Comparison of ENCODE assay signal across 2 cellular contexts in the genomic region with DNA sequence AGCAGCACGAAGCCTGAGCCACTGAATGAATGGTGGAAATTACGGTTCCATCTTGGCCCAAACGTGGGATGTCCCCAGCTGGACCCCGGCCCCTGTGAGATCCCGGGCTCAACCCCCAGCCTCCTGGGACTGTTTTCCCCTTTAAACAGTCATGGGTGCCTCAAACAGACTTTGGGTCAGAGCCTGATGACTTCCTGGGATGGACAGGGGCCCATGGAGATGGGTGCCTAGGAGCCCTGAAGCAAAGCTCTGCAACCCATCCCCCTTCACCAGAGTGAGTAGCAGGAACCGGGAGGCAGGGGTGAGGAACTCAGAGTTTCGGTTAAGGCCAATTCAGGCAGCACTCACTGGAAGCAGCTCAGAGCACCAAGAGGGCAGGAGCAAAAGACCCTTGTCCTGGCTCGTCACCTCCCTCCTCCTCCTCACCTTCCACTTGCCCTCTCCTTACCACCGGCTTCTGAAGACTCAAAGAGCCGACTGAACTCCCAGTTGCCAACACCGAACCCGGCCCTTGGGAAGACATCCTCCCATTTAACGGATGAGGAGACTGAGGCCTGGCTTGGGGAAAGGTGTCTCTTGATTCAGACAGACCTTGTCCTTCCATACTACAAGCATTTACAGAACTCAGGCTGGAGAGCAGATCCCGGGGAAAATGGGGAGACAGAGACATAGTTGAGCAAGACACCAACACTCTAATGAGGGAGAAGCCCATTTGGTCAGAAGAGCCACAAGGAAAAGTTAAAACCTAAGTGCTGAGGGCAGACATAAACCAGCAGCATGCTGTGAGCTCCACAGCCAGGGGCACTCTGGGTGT.
TF ChIP-seq lines count a peak whose summit lies in the region.

No MANE protein-coding gene starts in this region.

TF ChIP-seq in SK-N-SH, 30 proteins besides CTCF, POLR2A, EP300 and RAD21 (continued from another document):
- no peak for TF ChIP-seq IRF3 (IDR thresholded peaks at IDR 0.05; ENCODE audit: low read depth, low read length)
- TF ChIP-seq NFIC (IDR thresholded peaks at IDR 0.05; ENCODE audit: borderline replicate concordance): no peak
- TF ChIP-seq, protein P1, sequence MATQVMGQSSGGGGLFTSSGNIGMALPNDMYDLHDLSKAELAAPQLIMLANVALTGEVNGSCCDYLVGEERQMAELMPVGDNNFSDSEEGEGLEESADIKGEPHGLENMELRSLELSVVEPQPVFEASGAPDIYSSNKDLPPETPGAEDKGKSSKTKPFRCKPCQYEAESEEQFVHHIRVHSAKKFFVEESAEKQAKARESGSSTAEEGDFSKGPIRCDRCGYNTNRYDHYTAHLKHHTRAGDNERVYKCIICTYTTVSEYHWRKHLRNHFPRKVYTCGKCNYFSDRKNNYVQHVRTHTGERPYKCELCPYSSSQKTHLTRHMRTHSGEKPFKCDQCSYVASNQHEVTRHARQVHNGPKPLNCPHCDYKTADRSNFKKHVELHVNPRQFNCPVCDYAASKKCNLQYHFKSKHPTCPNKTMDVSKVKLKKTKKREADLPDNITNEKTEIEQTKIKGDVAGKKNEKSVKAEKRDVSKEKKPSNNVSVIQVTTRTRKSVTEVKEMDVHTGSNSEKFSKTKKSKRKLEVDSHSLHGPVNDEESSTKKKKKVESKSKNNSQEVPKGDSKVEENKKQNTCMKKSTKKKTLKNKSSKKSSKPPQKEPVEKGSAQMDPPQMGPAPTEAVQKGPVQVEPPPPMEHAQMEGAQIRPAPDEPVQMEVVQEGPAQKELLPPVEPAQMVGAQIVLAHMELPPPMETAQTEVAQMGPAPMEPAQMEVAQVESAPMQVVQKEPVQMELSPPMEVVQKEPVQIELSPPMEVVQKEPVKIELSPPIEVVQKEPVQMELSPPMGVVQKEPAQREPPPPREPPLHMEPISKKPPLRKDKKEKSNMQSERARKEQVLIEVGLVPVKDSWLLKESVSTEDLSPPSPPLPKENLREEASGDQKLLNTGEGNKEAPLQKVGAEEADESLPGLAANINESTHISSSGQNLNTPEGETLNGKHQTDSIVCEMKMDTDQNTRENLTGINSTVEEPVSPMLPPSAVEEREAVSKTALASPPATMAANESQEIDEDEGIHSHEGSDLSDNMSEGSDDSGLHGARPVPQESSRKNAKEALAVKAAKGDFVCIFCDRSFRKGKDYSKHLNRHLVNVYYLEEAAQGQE (IDR thresholded peaks at IDR 0.05; ENCODE audit: low read depth, low read length): no peak
- TF ChIP-seq, protein P2, sequence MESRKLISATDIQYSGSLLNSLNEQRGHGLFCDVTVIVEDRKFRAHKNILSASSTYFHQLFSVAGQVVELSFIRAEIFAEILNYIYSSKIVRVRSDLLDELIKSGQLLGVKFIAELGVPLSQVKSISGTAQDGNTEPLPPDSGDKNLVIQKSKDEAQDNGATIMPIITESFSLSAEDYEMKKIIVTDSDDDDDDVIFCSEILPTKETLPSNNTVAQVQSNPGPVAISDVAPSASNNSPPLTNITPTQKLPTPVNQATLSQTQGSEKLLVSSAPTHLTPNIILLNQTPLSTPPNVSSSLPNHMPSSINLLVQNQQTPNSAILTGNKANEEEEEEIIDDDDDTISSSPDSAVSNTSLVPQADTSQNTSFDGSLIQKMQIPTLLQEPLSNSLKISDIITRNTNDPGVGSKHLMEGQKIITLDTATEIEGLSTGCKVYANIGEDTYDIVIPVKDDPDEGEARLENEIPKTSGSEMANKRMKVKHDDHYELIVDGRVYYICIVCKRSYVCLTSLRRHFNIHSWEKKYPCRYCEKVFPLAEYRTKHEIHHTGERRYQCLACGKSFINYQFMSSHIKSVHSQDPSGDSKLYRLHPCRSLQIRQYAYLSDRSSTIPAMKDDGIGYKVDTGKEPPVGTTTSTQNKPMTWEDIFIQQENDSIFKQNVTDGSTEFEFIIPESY (IDR thresholded peaks at IDR 0.05; ENCODE audit: borderline replicate concordance, low read depth): no peak
- no peak for TF ChIP-seq YY1 (IDR thresholded peaks at IDR 0.05; ENCODE audit: low read depth)
- TF ChIP-seq POLR2AphosphoS5 (IDR thresholded peaks at IDR 0.05; ENCODE audit: low read depth, low read length): no peak
- no peak for TF ChIP-seq TEAD4 (IDR thresholded peaks at IDR 0.05; ENCODE audit: borderline replicate concordance, insufficient read depth)
- TF ChIP-seq TCF12 (IDR thresholded peaks at IDR 0.05): no peak
- no peak for TF ChIP-seq FOSL2 (IDR thresholded peaks at IDR 0.05; ENCODE audit: borderline replicate concordance, low read depth)
- TF ChIP-seq RFX5 (IDR thresholded peaks at IDR 0.05; ENCODE audit: low read length): no peak

TF ChIP-seq in SK-N-SH treated with all-trans-retinoic acid at 6 μM for 48 hours, 23 proteins besides CTCF, POLR2A, EP300 and RAD21 (continued from another document):
- no peak for TF ChIP-seq TCF4 (CRISPR knock-in tag; IDR thresholded peaks at IDR 0.05; ENCODE audit: borderline replicate concordance)
- no peak for TF ChIP-seq ESRRG (CRISPR knock-in tag; IDR thresholded peaks at IDR 0.05)
- TF ChIP-seq TOX (CRISPR knock-in tag; IDR thresholded peaks at IDR 0.05; ENCODE audit: borderline replicate concordance): no peak
- no peak for TF ChIP-seq POU6F1 (CRISPR knock-in tag; IDR thresholded peaks at IDR 0.05; ENCODE audit: borderline replicate concordance, low read depth)
TF ChIP-seq in SK-N-SH treated with all-trans-retinoic acid at 6 μM for 48 hours: peak in this region for 0.
